Comparison of ENCODE assay signal across 8 cellular contexts in the genomic region with DNA sequence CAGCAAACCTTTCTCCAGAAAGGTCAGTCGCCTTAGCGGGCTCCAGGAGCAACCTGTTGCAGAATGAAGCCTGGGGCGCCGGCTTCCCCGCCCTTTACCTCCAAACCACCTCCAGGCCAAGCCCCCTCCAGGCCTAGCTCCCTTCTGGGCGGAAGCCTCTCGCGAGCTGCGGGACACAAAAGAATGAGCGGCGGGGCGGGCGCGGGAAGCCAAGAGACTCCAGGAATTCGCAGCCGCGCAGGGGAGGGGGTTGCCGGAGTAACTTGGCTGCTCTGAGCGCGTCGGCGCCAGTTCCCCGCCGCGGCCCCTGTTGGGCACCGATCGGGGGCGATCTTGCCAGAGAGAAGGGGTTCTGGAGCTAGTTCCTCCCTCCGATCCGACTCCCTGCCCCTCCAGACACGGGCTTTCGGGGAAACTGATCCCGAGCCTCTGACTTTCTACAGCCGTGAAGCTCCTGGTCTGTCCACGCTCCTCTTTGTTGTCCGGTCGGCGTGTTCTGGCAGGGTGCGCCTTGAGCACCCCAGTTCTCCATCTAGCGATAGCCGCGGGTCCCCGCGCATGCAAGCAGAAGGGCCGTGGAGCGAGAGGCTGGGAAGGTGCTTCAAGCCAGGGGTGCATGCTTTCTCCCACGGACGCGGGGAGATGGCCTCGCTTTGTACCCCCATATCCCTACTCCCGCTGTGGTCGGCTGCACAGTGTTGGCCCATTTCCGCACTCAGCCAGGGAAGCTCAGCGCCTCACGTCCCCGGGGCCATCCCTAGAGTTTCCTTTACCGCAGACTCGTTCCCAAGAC. TPM values are rescaled to one million over a fixed set of nuclear protein-coding genes. Genes with fewer than 3 reads are reported as not detected.
DNase-seq lines count a peak whose midpoint lies in the region; ATAC-seq lines count a peak whose summit lies in the region.

No MANE protein-coding gene starts in this region.

- peaks cover 62% of the 10 kb centered on the region for H3K27me3 Mint-ChIP-seq in activated naive CD8-positive, alpha-beta T cell treated with anti-CD3 and anti-CD28 coated beads, Interleukin-2, amount 50 U/mL, for 24 hours

- peak overlapping the region; percentile 73 for H3K4me3 Mint-ChIP-seq in activated naive CD8-positive, alpha-beta T cell treated with anti-CD3 and anti-CD28 coated beads, Interleukin-2, amount 50 U/mL, for 24 hours

- no peak overlapping the region for H3K27ac Mint-ChIP-seq in activated naive CD8-positive, alpha-beta T cell treated with anti-CD3 and anti-CD28 coated beads, Interleukin-2, amount 50 U/mL, for 24 hours

- H3K4me3 ChIP-seq in iPS-11a (ENCODE audit: low read depth, low read length), result peak overlapping the region; percentile 79

- peaks cover 23% of the 10 kb centered on the region for H3K4me1 Mint-ChIP-seq in activated naive CD8-positive, alpha-beta T cell treated with anti-CD3 and anti-CD28 coated beads, Interleukin-2, amount 50 U/mL, for 24 hours

- peak; percentile 50 for ATAC-seq in activated naive CD8-positive, alpha-beta T cell treated with anti-CD3 and anti-CD28 coated beads, Interleukin-2, amount 50 U/mL, for 24 hours
- peak; percentile 55 for ATAC-seq in sciatic nerve
- no peak for ATAC-seq in HG03108 (IDR thresholded peaks at IDR 0.05; ENCODE audit: unreplicated experiment)

- H3K9me3 Mint-ChIP-seq in activated naive CD8-positive, alpha-beta T cell treated with anti-CD3 and anti-CD28 coated beads, Interleukin-2, amount 50 U/mL, for 24 hours, result peaks cover 8% of the 10 kb centered on the region

- DNase-seq in activated T-cell treated with anti-CD3 and anti-CD28 coated beads for 48 hours (ENCODE audit: low read depth) (peak; percentile 20), activated T-cell treated with anti-CD3 and anti-CD28 coated beads for 4 hours (no peak), sciatic nerve (ENCODE audit: low spot score) (peak; percentile 59), NCI-H2196 (lab: John Stamatoyannopoulos, UW; ENCODE audit: unreplicated experiment) (no peak), HPDE6-E6E7 (ENCODE audit: extremely low spot score) (no peak)
- peak; percentile 18 for DNase-seq in activated naive CD8-positive, alpha-beta T cell treated with anti-CD3 and anti-CD28 coated beads, Interleukin-2, amount 50 U/mL, for 24 hours

- peaks cover 2% of the 10 kb centered on the region for H3K36me3 Mint-ChIP-seq in activated naive CD8-positive, alpha-beta T cell treated with anti-CD3 and anti-CD28 coated beads, Interleukin-2, amount 50 U/mL, for 24 hours (ENCODE audit: low read depth)

- intact Hi-C loops in sciatic nerve (cut with DNase I), result no loop called here

RNA-seq across cellular contexts. Expression of gene PROM1, which starts 1.2 kb away (rescaled TPM):
- total RNA-seq in sciatic nerve, result 0.40 TPM

Comparison
In these comparisons a context has a peak if more than half of its experiments do, and no peak if none do; other contexts are left out.
1. DNase-seq: peak in activated T-cell treated with anti-CD3 and anti-CD28 coated beads for 48 hours (single experiment), activated naive CD8-positive, alpha-beta T cell treated with anti-CD3 and anti-CD28 coated beads, Interleukin-2, amount 50 U/mL, for 24 hours (single experiment) and sciatic nerve (single experiment); none in activated T-cell treated with anti-CD3 and anti-CD28 coated beads for 4 hours (single experiment), NCI-H2196 (single experiment) and HPDE6-E6E7 (single experiment).